In genomic region chr9:39078621-39079256, GRCh38 we compare ENCODE assay signal across 7 cellular contexts.
DNase-seq lines count a peak whose midpoint lies in the region; ATAC-seq, FAIRE-seq and TF ChIP-seq lines count a peak whose summit lies in the region.
"Not testable (repeated sequence)": the region's sequence is repeated elsewhere in the genome, so short reads cannot be mapped to it uniquely, and the experiment has no call there.

No MANE protein-coding gene starts in this region.

- DNase-seq in activated T-cell treated with anti-CD3 and anti-CD28 coated beads for 48 hours (ENCODE audit: low read depth) (peak; percentile 3), H1 (ENCODE audit: low read depth in 1 of 2, low spot score in 2 of 2) (peak in 1 of 2 experiments; percentile 90), right cardiac atrium (peak; percentile 32 to 82 (median 74)), prostate gland (ENCODE audit: low spot score) (peak; percentile 15)
- not testable (repeated sequence) for DNase-seq in lung (ENCODE audit: low spot score)

- H3K27ac ChIP-seq in HUES6 (ENCODE audit: low read depth, low read length); H1 (ENCODE audit: low read depth, low read length); right cardiac atrium (ENCODE audit: low read length); lung (ENCODE audit: low read depth in 1 of 2, low read length in 1 of 2); prostate gland: not testable (repeated sequence)

- intact Hi-C loops in right cardiac atrium (cut with DNase I); prostate gland (cut with DNase I): not testable (repeated sequence)

- TF ChIP-seq EP300 in H1 (IDR thresholded peaks at IDR 0.05; ENCODE audit: borderline replicate concordance in 1 of 2, low read depth in 2 of 2, low read length in 2 of 2) = not testable (repeated sequence)

- not testable (repeated sequence) for H2BK20ac ChIP-seq in H1 (ENCODE audit: low read length)

- H2BK5ac ChIP-seq in H1 (ENCODE audit: low read depth, low read length) = not testable (repeated sequence)

- peak; percentile 38 to 51; a peak in 3 of 4 replicates for TF ChIP-seq RAD21 in H1 (IDR thresholded peaks at IDR 0.05 in 1 of 2, conservative IDR thresholded peaks at IDR 0.05 in 1 of 2; ENCODE audit: low read depth in 2 of 2, low read length in 2 of 2)

- WGBS in H1 (ENCODE audit: extremely low coverage in 1 of 2, insufficient coverage in 1 of 2, insufficient read length in 1 of 2, insufficient replicate concordance in 2 of 2, low coverage in 1 of 2, low lambda C conversion rate in 2 of 2, missing lambda C conversion rate in 1 of 2), 2 experiments = 8% methylated on average over 46 of the region's 49 CpGs; no CpG with 5 or more reads in 1 of the 2 experiments
- WGBS in right cardiac atrium = 8% methylated on average over 49 of the region's 49 CpGs
- 11 to 15% methylated on average over 37 to 48 of the region's 49 CpGs for WGBS in lung, 2 donors
- WGBS in prostate gland = 4% methylated on average over 44 of the region's 49 CpGs

- not testable (repeated sequence) for H3K4ac ChIP-seq in H1 (replicated peaks; ENCODE audit: insufficient read length, low read depth, low read length)

- H3K4me1 ChIP-seq in HUES6 (ENCODE audit: control insufficient read depth, insufficient read depth, low read length); H1 (replicated peaks in 1 of 4; ENCODE audit: control insufficient read depth in 3 of 4, insufficient read depth in 4 of 4, low read length in 3 of 4); right cardiac atrium (ENCODE audit: control insufficient read depth, insufficient read depth, low read length); lung (ENCODE audit: control insufficient read depth in 2 of 2, insufficient read depth in 2 of 2, low read length in 2 of 2); prostate gland (replicated peaks): not testable (repeated sequence)

- not testable (repeated sequence) for H2BK12ac ChIP-seq in H1 (ENCODE audit: low read depth, low read length)

- H3K9me3 ChIP-seq in HUES6 (ENCODE audit: control insufficient read depth, insufficient read depth, low read depth, low read length); H1 (ENCODE audit: insufficient read depth in 2 of 2, low read depth in 1 of 2, low read length in 1 of 2); right cardiac atrium (ENCODE audit: control insufficient read depth, low read length); lung (ENCODE audit: control insufficient read depth in 2 of 2, insufficient read depth in 1 of 2, low read length in 1 of 2); prostate gland: not testable (repeated sequence)

- TF ChIP-seq POLR2A in H1 (IDR thresholded peaks at IDR 0.05; ENCODE audit: control extremely low read depth in 1 of 2, low read depth in 2 of 2, low read length in 2 of 2); prostate gland (IDR thresholded peaks at IDR 0.05): not testable (repeated sequence)

- FAIRE-seq in H1 (lab: Jason Lieb, UNC) = not testable (repeated sequence)

- H3K79me1 ChIP-seq in H1 (ENCODE audit: low read depth, low read length) = not testable (repeated sequence)

- not testable (repeated sequence) for H3K36me3 ChIP-seq in HUES6 (ENCODE audit: control insufficient read depth, insufficient read depth, low read length); H1 (ENCODE audit: control insufficient read depth in 2 of 4, insufficient read depth in 4 of 4, low read length in 3 of 4); lung (ENCODE audit: control insufficient read depth in 2 of 2, insufficient read depth in 2 of 2, low read length in 2 of 2); prostate gland

- POLR2A ChIA-PET in H1 (lab: Charles Lee; ENCODE audit: partially characterized antibody) = not testable (repeated sequence)

- H4K8ac ChIP-seq in H1 (ENCODE audit: extremely low read depth, insufficient read depth, low read length) = not testable (repeated sequence)

- CTCF ChIA-PET in H1 (lab: Charles Lee; ENCODE audit: partially characterized antibody) = not testable (repeated sequence)

- not testable (repeated sequence) for H2BK120ac ChIP-seq in H1 (replicated peaks; ENCODE audit: low read depth, low read length)

- not testable (repeated sequence) for H3K18ac ChIP-seq in H1 (ENCODE audit: extremely low read depth, low read length)

- H2AK5ac ChIP-seq in H1 (ENCODE audit: low read depth, low read length) = not testable (repeated sequence)

- H3K14ac ChIP-seq in H1 (ENCODE audit: insufficient read length) = not testable (repeated sequence)

- not testable (repeated sequence) for H3K23ac ChIP-seq in H1 (ENCODE audit: insufficient read length)

- H3K4me3 ChIP-seq in HUES6 (ENCODE audit: low read depth, low read length) = peak overlapping the region; percentile 48; the same call in 1 of the 2 replicates
- H3K4me3 ChIP-seq in H1 (ENCODE audit: extremely low read depth in 1 of 4, insufficient read depth in 2 of 4, low read depth in 3 of 4, low read length in 4 of 4) = peak overlapping the region; percentile 14 to 56 (median 20); a peak in 5 of 8 replicates
- not testable (repeated sequence) for H3K4me3 ChIP-seq in right cardiac atrium (ENCODE audit: low read length); lung; prostate gland

- not testable (repeated sequence) for H2BK15ac ChIP-seq in H1 (ENCODE audit: low read length)

- not testable (repeated sequence) for H4K5ac ChIP-seq in H1 (ENCODE audit: insufficient read length, low read depth, low read length)

- not testable (repeated sequence) for H4K20me1 ChIP-seq in H1 (replicated peaks in 1 of 2; ENCODE audit: control insufficient read depth in 1 of 2, insufficient read depth in 2 of 2, low read length in 2 of 2)

- H3K27me3 ChIP-seq in HUES6 (ENCODE audit: control insufficient read depth, insufficient read depth, low read length); H1 (replicated peaks in 1 of 4; ENCODE audit: control insufficient read depth in 3 of 4, extremely low read depth in 1 of 4, insufficient read depth in 3 of 4, low read length in 3 of 4); right cardiac atrium (ENCODE audit: control insufficient read depth, insufficient read depth); lung (ENCODE audit: control insufficient read depth, insufficient read depth); prostate gland (replicated peaks; ENCODE audit: insufficient read depth): not testable (repeated sequence)

- not testable (repeated sequence) for H3K23me2 ChIP-seq in H1 (ENCODE audit: low read depth, low read length)

- not testable (repeated sequence) for H3K56ac ChIP-seq in H1 (replicated peaks; ENCODE audit: insufficient read length, low read depth, low read length)

- H4K91ac ChIP-seq in H1 (replicated peaks; ENCODE audit: insufficient read length, low read length) = not testable (repeated sequence)

- not testable (repeated sequence) for H3K79me2 ChIP-seq in H1 (ENCODE audit: control insufficient read depth in 1 of 2, insufficient read depth in 2 of 2, low read length in 2 of 2)

- peak; percentile 82 for ATAC-seq in GM19351 (IDR thresholded peaks at IDR 0.05; ENCODE audit: unreplicated experiment)
- ATAC-seq in right cardiac atrium = peak; percentile 91 to 95
- peak; percentile 72 for ATAC-seq in lung (ENCODE audit: insufficient read depth, low FRiP score)

- not testable (repeated sequence) for H3K9ac ChIP-seq in HUES6 (ENCODE audit: low read length)
- peak overlapping the region in 1 of 4 experiments; percentile 45; a peak in 2 of 7 replicates for H3K9ac ChIP-seq in H1 (replicated peaks in 1 of 4; ENCODE audit: extremely low read depth in 1 of 4, low read depth in 3 of 4, low read length in 3 of 4)

- H3K4me2 ChIP-seq in H1 (ENCODE audit: insufficient read depth in 1 of 2, low read depth in 2 of 2, low read length in 2 of 2) = peak overlapping the region; percentile 50 to 93

- peak; percentile 22 to 58 (median 40) for TF ChIP-seq CTCF in H1 (IDR thresholded peaks at IDR 0.05; ENCODE audit: control extremely low read depth in 1 of 3, insufficient read depth in 1 of 3, low read depth in 1 of 3, low read length in 3 of 3)
- TF ChIP-seq CTCF in lung (IDR thresholded peaks at IDR 0.05; ENCODE audit: control extremely low read depth, extremely low read depth) = not testable (repeated sequence)
- TF ChIP-seq CTCF in prostate gland (IDR thresholded peaks at IDR 0.05) = peak in 1 of 4 experiments; percentile 19

- H2AFZ ChIP-seq in H1 (ENCODE audit: low read length) = peak overlapping the region; percentile 89

TF ChIP-seq in H1, 55 proteins besides CTCF, POLR2A, EP300 and RAD21 (continues in another document):
- TF ChIP-seq EGR1 (IDR thresholded peaks at IDR 0.05; ENCODE audit: borderline replicate concordance, low read depth, low read length) = peak; percentile 70; the same call in 1 of the 2 replicates
- peak; percentile 33 for TF ChIP-seq ASH2L (IDR thresholded peaks at IDR 0.05; ENCODE audit: low read length)
- TF ChIP-seq MAX (IDR thresholded peaks at IDR 0.05) = peak; percentile 77
- peak; percentile 30 for TF ChIP-seq KDM4A (IDR thresholded peaks at IDR 0.05; ENCODE audit: low read depth, low read length, severe bottlenecking)
- TF ChIP-seq RBBP5 (IDR thresholded peaks at IDR 0.05; ENCODE audit: borderline replicate concordance, low read depth, low read length) = peak; percentile 49; the same call in 1 of the 2 replicates
- TF ChIP-seq ATF3 (IDR thresholded peaks at IDR 0.05; ENCODE audit: insufficient read depth, low read depth, low read length) = 0 out of 2 replicates have a peak, but pooled peaks have one; percentile 33
- TF ChIP-seq TAF1 (IDR thresholded peaks at IDR 0.05; ENCODE audit: low read depth, low read length) = 0 out of 2 replicates have a peak, but pooled peaks have one; percentile 19
- 0 out of 2 replicates have a peak, but pooled peaks have one; percentile 33 for TF ChIP-seq E2F6 (IDR thresholded peaks at IDR 0.05)
